Comparison of ENCODE assay signal across 1 cellular context in genomic region chr14:31505411-31505810, GRCh38.
A peak's percentile ranks its signal among the peaks of the same experiment; 100 is the strongest.
TF ChIP-seq lines count a peak whose summit lies in the region.

No MANE protein-coding gene starts in this region.

TF ChIP-seq in liver, 16 proteins besides CTCF, POLR2A, EP300 and RAD21:
- no peak for TF ChIP-seq SP1 (IDR thresholded peaks at IDR 0.05)
- TF ChIP-seq HNF4A (conservative IDR thresholded peaks at IDR 0.05): no peak
- TF ChIP-seq NR2F2 (IDR thresholded peaks at IDR 0.05): peak; percentile 54
